11 cellular contexts compared by ENCODE assay signal in the genomic region with DNA sequence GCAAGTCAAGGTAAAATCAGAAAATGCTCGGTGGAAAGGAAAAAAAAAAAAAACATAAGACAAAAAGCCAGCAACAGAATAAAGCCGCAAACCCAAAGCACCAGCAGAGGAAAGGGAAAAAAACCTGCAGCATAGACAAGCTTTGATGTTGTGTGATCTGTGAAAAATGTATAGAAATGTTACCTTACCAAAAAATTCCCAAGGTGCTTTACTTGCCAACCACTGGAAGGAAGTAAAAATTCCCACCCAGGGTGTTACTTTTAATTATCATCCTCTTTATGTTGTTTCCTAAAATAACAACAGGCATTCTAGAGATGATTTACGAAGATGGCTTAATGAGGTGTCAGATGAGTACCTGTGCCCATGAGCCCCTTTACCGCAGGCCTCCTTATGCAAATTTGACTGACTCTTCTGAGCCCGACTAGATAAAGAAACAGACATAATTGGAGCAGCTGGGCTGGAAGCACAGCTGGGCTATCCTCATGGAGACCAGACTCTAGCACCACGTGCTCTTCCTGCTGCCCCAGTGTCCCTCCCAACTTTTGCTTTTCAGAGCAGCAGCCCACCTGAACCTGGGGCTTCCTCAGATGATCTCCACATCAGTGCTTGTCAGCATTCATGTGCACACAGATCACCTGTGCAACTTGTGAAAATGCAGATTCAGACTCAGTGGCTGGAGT. TPM values are rescaled to one million over a fixed set of nuclear protein-coding genes. Genes with fewer than 3 reads are reported as not detected.
DNase-seq lines count a peak whose midpoint lies in the region; ATAC-seq and TF ChIP-seq lines count a peak whose summit lies in the region.
"Had no signal": no experiment of that assay in that cellular context is flagged by ENCODE, and none has a peak within 500 bp of the region (broad histone marks: within the 10 kb centered on the region; RNA-seq: fewer than 3 reads in every experiment).

No MANE protein-coding gene starts in this region.

- H3K27ac ChIP-seq in CD4-positive, alpha-beta T cell (ENCODE audit: low read depth, low read length): peak overlapping the region; percentile 50
- peak overlapping the region; percentile 43; the same call in 1 of the 2 replicates for H3K27ac ChIP-seq in Karpas-422 (ENCODE audit: low read length)
- H3K27ac ChIP-seq: BLaER1 treated with 17β-estradiol and CSF1 and Interleukin-3, amounts not matched to agents 10 nM and 100 nM; transverse colon had no signal

- DNase-seq in CD4-positive, alpha-beta T cell: peak in 1 of 10 experiments; percentile 53
- peak; percentile 70 for DNase-seq in Karpas-422
- no peak for DNase-seq in NOMO-1 treated with DMSO at 0.1 percent for 48 hours (lab: John Stamatoyannopoulos, UW; ENCODE audit: unreplicated experiment)
- DNase-seq in HEK293T (ENCODE audit: extremely low spot score): no peak
- no peak for DNase-seq in COLO829 (ENCODE audit: low spot score)
- no peak for DNase-seq in NCI-H524 treated with DMSO at 0.1 percent for 48 hours (lab: John Stamatoyannopoulos, UW)
- DNase-seq: IMR-90, transverse colon had no signal

- no peaks in the 10 kb centered on the region for H3K27me3 ChIP-seq in CD4-positive, alpha-beta T cell (ENCODE audit: control insufficient read depth, insufficient read depth, low read length)
- no peaks in the 10 kb centered on the region for H3K27me3 ChIP-seq in Karpas-422 (ENCODE audit: low read length)
- H3K27me3 ChIP-seq: transverse colon had no signal

- H3K9me3 Mint-ChIP-seq in CD4-positive, alpha-beta T cell: peaks cover 3% of the 10 kb centered on the region
- no peaks in the 10 kb centered on the region for H3K9me3 Mint-ChIP-seq in activated naive CD4-positive, alpha-beta T cell treated with anti-CD3 and anti-CD28 coated beads, Interleukin-2, amount 50 U/mL, for 24 hours

- H3K9ac ChIP-seq in Karpas-422 (ENCODE audit: low read length): no peak overlapping the region
- H3K9ac ChIP-seq: BLaER1 treated with 17β-estradiol and CSF1 and Interleukin-3, amounts not matched to agents 10 nM and 100 nM had no signal

- H3K27ac Mint-ChIP-seq in CD4-positive, alpha-beta T cell: peak overlapping the region; percentile 93
- H3K27ac Mint-ChIP-seq in activated naive CD4-positive, alpha-beta T cell treated with anti-CD3 and anti-CD28 coated beads, Interleukin-2, amount 50 U/mL, for 24 hours: peak overlapping the region; percentile 96

- H3K4me3 Mint-ChIP-seq in CD4-positive, alpha-beta T cell: peak overlapping the region; percentile 82
- H3K4me3 Mint-ChIP-seq in activated naive CD4-positive, alpha-beta T cell treated with anti-CD3 and anti-CD28 coated beads, Interleukin-2, amount 50 U/mL, for 24 hours: peak overlapping the region; percentile 78

- peaks cover 72% of the 10 kb centered on the region for H3K4me1 Mint-ChIP-seq in CD4-positive, alpha-beta T cell (ENCODE audit: low read depth)
- H3K4me1 Mint-ChIP-seq in activated naive CD4-positive, alpha-beta T cell treated with anti-CD3 and anti-CD28 coated beads, Interleukin-2, amount 50 U/mL, for 24 hours: peaks cover 61% of the 10 kb centered on the region

- intact Hi-C loops in CD4-positive, alpha-beta T cell (cut with DNase I, micrococcal nuclease): loop anchor here in 1 of 2 experiments (2.0 to 5.0 kb wide), 3 partner anchors 27 to 107 kb away; partner anchors contain the start of genes GALM and HNRNPLL

- no peaks in the 10 kb centered on the region for H3K36me3 ChIP-seq in Karpas-422 (ENCODE audit: insufficient read depth, low read length)

- H4K20me1 ChIP-seq in Karpas-422 (ENCODE audit: insufficient read depth, low read depth, low read length): no peaks in the 10 kb centered on the region
- H4K20me1 ChIP-seq: BLaER1 treated with 17β-estradiol and CSF1 and Interleukin-3, amounts not matched to agents 10 nM and 100 nM had no signal

- H2AFZ ChIP-seq in Karpas-422 (ENCODE audit: low read length): no peak overlapping the region

- no peaks in the 10 kb centered on the region for H3K27me3 Mint-ChIP-seq in CD4-positive, alpha-beta T cell
- H3K27me3 Mint-ChIP-seq in activated naive CD4-positive, alpha-beta T cell treated with anti-CD3 and anti-CD28 coated beads, Interleukin-2, amount 50 U/mL, for 24 hours: no peaks in the 10 kb centered on the region

- no peaks in the 10 kb centered on the region for H3K9me2 ChIP-seq in Karpas-422 (replicated peaks; ENCODE audit: insufficient read depth, low read length)

- POLR2A ChIA-PET in CD4-positive, alpha-beta T cell (lab: Charles Lee): interaction anchor here (0.6 to 3.2 kb wide), 16 partner anchors 11 to 332 kb away, joined by 3 to 20 read pairs (median 5); partner anchors contain the start of genes ATL2, GALM, HNRNPLL and SRSF7
- POLR2A ChIA-PET in HEK293T (lab: Yijun Ruan, JAX): no interaction called here

- H3K4me3 ChIP-seq in Karpas-422 (ENCODE audit: low read length): peak overlapping the region; percentile 15; the same call in 1 of the 2 replicates
- H3K4me3 ChIP-seq: BLaER1 treated with 17β-estradiol and CSF1 and Interleukin-3, amounts not matched to agents 10 nM and 100 nM; transverse colon had no signal

- H3K4me2 ChIP-seq in Karpas-422 (ENCODE audit: low read depth, low read length, poor library complexity, severe bottlenecking): peak overlapping the region; percentile 63
- H3K4me2 ChIP-seq: BLaER1 treated with 17β-estradiol and CSF1 and Interleukin-3, amounts not matched to agents 10 nM and 100 nM had no signal

- H3K4me1 ChIP-seq in Karpas-422 (ENCODE audit: low read length): peaks cover 20% of the 10 kb centered on the region
- H3K4me1 ChIP-seq: BLaER1 treated with 17β-estradiol and CSF1 and Interleukin-3, amounts not matched to agents 10 nM and 100 nM had no signal

- H3K79me2 ChIP-seq in Karpas-422 (ENCODE audit: low read length): no peaks in the 10 kb centered on the region

- H3K9me3 ChIP-seq in CD4-positive, alpha-beta T cell (ENCODE audit: control insufficient read depth, low read length): no peaks in the 10 kb centered on the region
- H3K9me3 ChIP-seq in Karpas-422 (ENCODE audit: low read length): no peaks in the 10 kb centered on the region
- H3K9me3 ChIP-seq: transverse colon had no signal

- CTCF ChIA-PET in CD4-positive, alpha-beta T cell (lab: Charles Lee): interaction anchor here (0.7 to 1.5 kb wide), 5 partner anchors 13 to 133 kb away, joined by 3 to 6 read pairs (median 3); no protein-coding TSS in a partner anchor
- CTCF ChIA-PET in HEK293T (lab: Yijun Ruan, JAX): interaction anchor here (0.6 to 0.7 kb wide), 2 partner anchors 96 to 186 kb away, joined by 3 to 6 read pairs; no protein-coding TSS in a partner anchor

- H3K36me3 Mint-ChIP-seq in CD4-positive, alpha-beta T cell (ENCODE audit: low read depth): peaks cover 39% of the 10 kb centered on the region
- peaks cover 14% of the 10 kb centered on the region for H3K36me3 Mint-ChIP-seq in activated naive CD4-positive, alpha-beta T cell treated with anti-CD3 and anti-CD28 coated beads, Interleukin-2, amount 50 U/mL, for 24 hours

- ATAC-seq in CD4-positive, alpha-beta T cell (ENCODE audit: poor library complexity): peak; percentile 77
- peak; percentile 87 for ATAC-seq in GM19025 (IDR thresholded peaks at IDR 0.05; ENCODE audit: low read depth, unreplicated experiment)

- no peak for TF ChIP-seq CTCF in CD4-positive, alpha-beta T cell (IDR thresholded peaks at IDR 0.05)

TF ChIP-seq in HEK293T, 16 proteins besides CTCF, POLR2A, EP300 and RAD21:
- TF ChIP-seq, protein P1, sequence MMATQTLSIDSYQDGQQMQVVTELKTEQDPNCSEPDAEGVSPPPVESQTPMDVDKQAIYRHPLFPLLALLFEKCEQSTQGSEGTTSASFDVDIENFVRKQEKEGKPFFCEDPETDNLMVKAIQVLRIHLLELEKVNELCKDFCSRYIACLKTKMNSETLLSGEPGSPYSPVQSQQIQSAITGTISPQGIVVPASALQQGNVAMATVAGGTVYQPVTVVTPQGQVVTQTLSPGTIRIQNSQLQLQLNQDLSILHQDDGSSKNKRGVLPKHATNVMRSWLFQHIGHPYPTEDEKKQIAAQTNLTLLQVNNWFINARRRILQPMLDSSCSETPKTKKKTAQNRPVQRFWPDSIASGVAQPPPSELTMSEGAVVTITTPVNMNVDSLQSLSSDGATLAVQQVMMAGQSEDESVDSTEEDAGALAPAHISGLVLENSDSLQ (IDR thresholded peaks at IDR 0.05): no peak
- TF ChIP-seq TARDBP (IDR thresholded peaks at IDR 0.05) (no peak), SP1 (IDR thresholded peaks at IDR 0.05) (no peak), ARNT (IDR thresholded peaks at IDR 0.05) (no peak), ELF4 (IDR thresholded peaks at IDR 0.05) (no peak), SUZ12 (IDR thresholded peaks at IDR 0.05) (no peak), FOXA1 (IDR thresholded peaks at IDR 0.05) (no peak), BHLHE40 (IDR thresholded peaks at IDR 0.05; ENCODE audit: borderline replicate concordance) (no peak), HDGF (IDR thresholded peaks at IDR 0.05; ENCODE audit: borderline replicate concordance) (no peak), L3MBTL2 (conservative IDR thresholded peaks at IDR 0.05) (no peak), LEF1 (IDR thresholded peaks at IDR 0.05; ENCODE audit: borderline replicate concordance) (no peak), NFRKB (IDR thresholded peaks at IDR 0.05) (no peak), ZNF384 (IDR thresholded peaks at IDR 0.05) (no peak)
TF ChIP-seq in HEK293T: peak in this region for 0.

RNA-seq across cellular contexts. Expression of gene SRSF7, which starts 41.5 kb away (rescaled TPM):
- total RNA-seq in CD4-positive, alpha-beta T cell: 100 to 1,000 TPM; 550 to 557 TPM
- 154 and 176 TPM in 2 replicates for total RNA-seq in Karpas-422 (2014; rRNA removed; shearing (Covaris generic); ENCODE audit: low replicate concordance)

RNA-seq across cellular contexts. Expression of gene GALM, which starts 43.7 kb away (rescaled TPM):
- total RNA-seq in CD4-positive, alpha-beta T cell: 1 to 10 TPM; 5.9 to 7.0 TPM
- 11.7 and 11.9 TPM in 2 replicates for total RNA-seq in Karpas-422 (2014; rRNA removed; shearing (Covaris generic); ENCODE audit: low replicate concordance)
